In genomic region chr19:39823693-39824092, GRCh38 we compare ENCODE assay signal across 9 cellular contexts. TPM values are rescaled to one million over a fixed set of nuclear protein-coding genes. Genes with fewer than 3 reads are reported as not detected.
DNase-seq lines count a peak whose midpoint lies in the region; ATAC-seq and TF ChIP-seq lines count a peak whose summit lies in the region.
"Had no signal": no experiment of that assay in that cellular context is flagged by ENCODE, and none has a peak within 500 bp of the region (broad histone marks: within the 10 kb centered on the region; RNA-seq: fewer than 3 reads in every experiment).

No MANE protein-coding gene starts in this region.

- peak overlapping the region; percentile 77 for H3K4me2 ChIP-seq in BLaER1
- H3K4me2 ChIP-seq in neural cell (ENCODE audit: low read length) = peak overlapping the region; percentile 95

- TF ChIP-seq CTCF in epithelial cell of proximal tubule (conservative IDR thresholded peaks at IDR 0.05; ENCODE audit: low read depth, low read length) (no peak), neural cell (IDR thresholded peaks at IDR 0.05; ENCODE audit: poor library complexity, severe bottlenecking) (no peak)

- H3F3A ChIP-seq in neural cell (ENCODE audit: insufficient read depth, low read length, poor library complexity, severe bottlenecking) = peaks cover 2% of the 10 kb centered on the region

- H3K9me2 ChIP-seq in neural cell (ENCODE audit: insufficient read depth, low read length) = no peaks in the 10 kb centered on the region

- H3K79me2 ChIP-seq in neural cell (replicated peaks; ENCODE audit: insufficient read depth, low read length) = no peaks in the 10 kb centered on the region

- ATAC-seq in GM21528 (IDR thresholded peaks at IDR 0.05; ENCODE audit: low FRiP score, unreplicated experiment) = no peak

- H3K36me3 ChIP-seq in BLaER1 (peaks cover 43% of the 10 kb centered on the region), neural cell (ENCODE audit: insufficient read depth, low read length) (no peaks in the 10 kb centered on the region)

- H4K20me1 ChIP-seq in BLaER1 (no peaks in the 10 kb centered on the region), neural cell (ENCODE audit: insufficient read depth) (no peaks in the 10 kb centered on the region)

- peaks cover 13% of the 10 kb centered on the region; the same call in 1 of the 2 replicates for H3K4me1 ChIP-seq in BLaER1

- DNase-seq in NCI-H2227 (lab: John Stamatoyannopoulos, UW; ENCODE audit: unreplicated experiment) (peak; percentile 67), epithelial cell of proximal tubule (ENCODE audit: low read depth) (no peak), LoVo (ENCODE audit: low spot score) (no peak), NCI-H2029 treated with DMSO at 0.1 percent for 48 hours (lab: John Stamatoyannopoulos, UW) (no peak), GM19240 (ENCODE audit: insufficient read length, low spot score) (no peak)

- no peak for TF ChIP-seq RAD21 in neural cell (conservative IDR thresholded peaks at IDR 0.05)

- H3K9ac ChIP-seq in BLaER1 = peak overlapping the region; percentile 73
- peak overlapping the region; percentile 73 for H3K9ac ChIP-seq in neural cell (ENCODE audit: low read length)

- peak overlapping the region; percentile 73 for H3K4me3 ChIP-seq in BLaER1
- peak overlapping the region; percentile 83 for H3K4me3 ChIP-seq in epithelial cell of proximal tubule (ENCODE audit: low read depth, low read length)
- peak overlapping the region; percentile 90 for H3K4me3 ChIP-seq in neural cell (ENCODE audit: low read length)

- H3K27me3 ChIP-seq in BLaER1 = no peaks in the 10 kb centered on the region
- H3K27me3 ChIP-seq in neural cell (ENCODE audit: insufficient read depth, low read depth, low read length) = no peaks in the 10 kb centered on the region

- TF ChIP-seq EP300 in neural cell (conservative IDR thresholded peaks at IDR 0.05; ENCODE audit: poor library complexity, severe bottlenecking) = no peak

- no peak overlapping the region for H2AFZ ChIP-seq in neural cell (ENCODE audit: low read depth, low read length)

- H3K27ac ChIP-seq in BLaER1 (no peak overlapping the region), neural cell (ENCODE audit: low read length) (peak overlapping the region; percentile 74)

- H3K9me3 ChIP-seq in BLaER1 (no peaks in the 10 kb centered on the region), neural cell (ENCODE audit: low read length) (no peaks in the 10 kb centered on the region)

TF ChIP-seq in neural cell, 6 proteins besides CTCF, POLR2A, EP300 and RAD21:
- TF ChIP-seq TAF1 (IDR thresholded peaks at IDR 0.05; ENCODE audit: low read depth) (no peak), EZH2 (IDR thresholded peaks at IDR 0.05; ENCODE audit: borderline replicate concordance, insufficient read depth, low read length, poor library complexity, severe bottlenecking) (no peak), POLR2AphosphoS5 (IDR thresholded peaks at IDR 0.05) (no peak), REST (IDR thresholded peaks at IDR 0.05; ENCODE audit: borderline replicate concordance) (no peak), MXI1 (conservative IDR thresholded peaks at IDR 0.05; ENCODE audit: poor library complexity, severe bottlenecking) (no peak), SMC3 (conservative IDR thresholded peaks at IDR 0.05; ENCODE audit: poor library complexity) (no peak)

RNA-seq across cellular contexts. Expression of gene DYRK1B, which starts 10.3 kb away (rescaled TPM):
- total RNA-seq in epithelial cell of proximal tubule = 5.7 and 15.5 TPM in 2 replicates
- 11.3 and 13.2 TPM in 2 replicates for polyA plus RNA-seq in neural cell
- 28.9 and 34.8 TPM in 2 replicates for polyA minus RNA-seq in neural cell

RNA-seq across cellular contexts. Expression of gene FBL, which starts 22.5 kb away (rescaled TPM):
- total RNA-seq in epithelial cell of proximal tubule = 187 and 237 TPM in 2 replicates
- 79.6 and 84.7 TPM in 2 replicates for polyA plus RNA-seq in neural cell
- polyA minus RNA-seq in neural cell = 44.3 and 46.2 TPM in 2 replicates

RNA-seq across cellular contexts. Expression of gene LEUTX, which starts 45.0 kb away (rescaled TPM):
- total RNA-seq in epithelial cell of proximal tubule = not detected in 2 replicates
- not detected in 2 replicates for polyA plus RNA-seq in neural cell
- polyA minus RNA-seq in neural cell = not detected in 2 replicates
- polyA plus RNA-seq: small intestine had no signal
